28 cellular contexts compared by ENCODE assay signal in the genomic region with DNA sequence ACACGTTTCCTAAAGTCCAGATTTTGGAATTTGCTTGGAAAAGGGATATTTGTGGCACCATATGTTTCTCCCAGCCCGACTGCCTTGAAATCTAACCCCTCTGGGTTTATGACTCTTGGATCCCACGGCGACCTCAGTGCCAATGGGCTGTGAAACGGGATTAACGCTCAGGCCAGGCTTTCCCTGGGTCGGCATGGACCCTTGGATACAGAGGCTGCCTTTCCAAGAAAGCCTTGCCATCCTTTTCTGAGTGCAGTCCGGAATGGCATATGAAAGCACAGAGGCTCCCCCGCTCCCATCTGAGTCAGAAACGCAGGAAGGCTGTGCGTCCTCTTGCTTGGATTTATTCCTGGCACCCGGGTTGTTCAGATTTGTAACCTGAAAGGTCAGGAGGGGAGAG.
"Had no signal": no experiment of that assay in that cellular context is flagged by ENCODE, and none has a peak within 500 bp of the region (broad histone marks: within the 10 kb centered on the region; RNA-seq: fewer than 3 reads in every experiment).

No MANE protein-coding gene starts in this region.

- H3K27me3 ChIP-seq: left lung, pancreas, testis, thyroid gland, upper lobe of left lung, vagina had no signal

- H3K27ac Mint-ChIP-seq: naive thymus-derived CD8-positive, alpha-beta T cell; stimulated activated naive B cell treated with anti-CD40 and anti-IgM and Interleukin-4, amounts not matched to agents 10 μg/mL and 1 μg/mL and 100 μg/mL, for 72 hours had no signal

- H3K9me3 Mint-ChIP-seq: naive thymus-derived CD8-positive, alpha-beta T cell; nephron; stimulated activated naive B cell treated with anti-CD40 and anti-IgM and Interleukin-4, amounts not matched to agents 10 μg/mL and 1 μg/mL and 100 μg/mL, for 72 hours had no signal

- H3K4me1 ChIP-seq: left lung, lower lobe of right lung, pancreas, prostate gland, stomach, testis, thyroid gland, transverse colon, upper lobe of left lung, vagina had no signal

- H3K36me3 Mint-ChIP-seq: naive thymus-derived CD8-positive, alpha-beta T cell; stimulated activated naive B cell treated with anti-CD40 and anti-IgM and Interleukin-4, amounts not matched to agents 10 μg/mL and 1 μg/mL and 100 μg/mL, for 72 hours had no signal

- DNase-seq: hippocampal formation; kidney glomerular epithelial cell; left cardiac atrium; left lung; lower lobe of right lung; mammary epithelial cell; mesenchymal stem cell; naive thymus-derived CD8-positive, alpha-beta T cell; pancreas; posterior cingulate gyrus; retina; right cardiac atrium; stimulated activated CD4-positive, alpha-beta T cell treated with anti-CD3 and anti-CD28 coated beads, Interleukin-12 subunit alpha, Interleukin-12 subunit beta, amount 100 ng/mL, for 4 hours; stimulated activated CD4-positive, alpha-beta T cell treated with anti-CD3 and anti-CD28 coated beads, Interleukin-15, amount 100 ng/mL, for 24 hours; stimulated activated CD4-positive, alpha-beta T cell treated with anti-CD3 and anti-CD28 coated beads, Interleukin-2, amount 100 ng/mL, for 24 hours; stimulated activated CD4-positive, alpha-beta T cell treated with anti-CD3 and anti-CD28 coated beads, Interleukin-4, amount 100 ng/mL, for 1 hour; stimulated activated naive B cell treated with anti-CD40 and anti-IgM and Interleukin-4, amounts not matched to agents 10 μg/mL and 1 μg/mL and 100 μg/mL, for 72 hours; stimulated activated naive CD8-positive, alpha-beta T cell treated with anti-CD3 and anti-CD28 coated beads, Interleukin-15, Interleukin-2, amounts not matched to agents 100 U/mL and 50 U/mL, for 24 hours; stomach; testis; thyroid gland; transverse colon; upper lobe of left lung had no signal

- H3K9me3 ChIP-seq: left lung, lower lobe of right lung, pancreas, prostate gland, stomach, testis, thyroid gland, transverse colon, upper lobe of left lung, vagina had no signal

- H3K4me3 ChIP-seq: left lung, lower lobe of right lung, pancreas, prostate gland, skin epidermis, stomach, testis, thyroid gland, transverse colon, upper lobe of left lung, vagina had no signal

- H3K27ac ChIP-seq: left lung, lower lobe of right lung, pancreas, prostate gland, skin epidermis, stomach, testis, thyroid gland, transverse colon, upper lobe of left lung, vagina had no signal

- H3K4me3 Mint-ChIP-seq: naive thymus-derived CD8-positive, alpha-beta T cell; nephron; stimulated activated naive B cell treated with anti-CD40 and anti-IgM and Interleukin-4, amounts not matched to agents 10 μg/mL and 1 μg/mL and 100 μg/mL, for 72 hours had no signal

- ATAC-seq: left cardiac atrium; left lung; lower lobe of right lung; naive thymus-derived CD8-positive, alpha-beta T cell; pancreas; right cardiac atrium; sciatic nerve; stimulated activated naive B cell treated with anti-CD40 and anti-IgM and Interleukin-4, amounts not matched to agents 10 μg/mL and 1 μg/mL and 100 μg/mL, for 72 hours; stimulated activated naive CD8-positive, alpha-beta T cell treated with anti-CD3 and anti-CD28 coated beads, Interleukin-15, Interleukin-2, amounts not matched to agents 100 U/mL and 50 U/mL, for 24 hours had no signal

- H3K36me3 ChIP-seq: left lung, lower lobe of right lung, pancreas, prostate gland, stomach, thyroid gland, transverse colon, upper lobe of left lung, vagina had no signal
